8 cellular contexts compared by ENCODE assay signal in the genomic region with DNA sequence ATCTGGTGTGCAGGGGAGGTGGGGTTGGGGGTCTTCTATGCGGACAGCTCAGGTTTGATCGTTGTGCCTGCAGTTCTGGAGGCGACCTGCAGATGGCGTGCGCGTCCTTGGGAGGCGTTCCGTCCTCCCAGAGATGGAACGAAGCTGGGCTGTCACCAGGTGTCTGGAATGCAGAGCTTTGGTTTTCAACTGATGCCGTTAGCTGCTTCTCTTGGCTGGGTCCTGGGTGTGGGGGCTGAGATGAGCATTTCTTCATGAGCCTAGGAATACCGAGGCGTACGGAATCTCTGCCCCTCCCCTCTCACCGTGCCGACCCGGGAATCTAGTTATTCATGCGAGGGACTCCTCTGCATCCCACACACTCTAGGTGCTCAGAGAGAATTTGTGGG.
A peak's percentile ranks its signal among the peaks of the same experiment; 100 is the strongest.
DNase-seq lines count a peak whose midpoint lies in the region; ATAC-seq lines count a peak whose summit lies in the region.

No MANE protein-coding gene starts in this region.

- DNase-seq in NCI-H2171 treated with DMSO at 0.1 percent for 48 hours (lab: John Stamatoyannopoulos, UW), result peak; percentile 62
- no peak for DNase-seq in NCI-H2171 (lab: John Stamatoyannopoulos, UW)
- peak; percentile 65 for DNase-seq in NCI-H2107 treated with DMSO at 0.1 percent for 48 hours (lab: John Stamatoyannopoulos, UW; ENCODE audit: unreplicated experiment)
- peak; percentile 86 for DNase-seq in activated CD4-positive, alpha-beta T cell treated with anti-CD3 and anti-CD28 coated beads for 36 hours
- DNase-seq in cerebellum (ENCODE audit: low spot score), result peak; percentile 86
- peak; percentile 88 for DNase-seq in left kidney (ENCODE audit: low read depth, low spot score)
- peak; percentile 69 for DNase-seq in stimulated activated CD4-positive, alpha-beta T cell treated with anti-CD3 and anti-CD28 coated beads, Interleukin-4, amount 100 ng/mL, for 1 hour

- no peaks in the 10 kb centered on the region for H3K36me3 Mint-ChIP-seq in activated CD4-positive, alpha-beta T cell treated with anti-CD3 and anti-CD28 coated beads for 36 hours (ENCODE audit: low read depth)

- no peak overlapping the region for H3K27ac Mint-ChIP-seq in activated CD4-positive, alpha-beta T cell treated with anti-CD3 and anti-CD28 coated beads for 36 hours

- H3K9me3 Mint-ChIP-seq in activated CD4-positive, alpha-beta T cell treated with anti-CD3 and anti-CD28 coated beads for 36 hours (ENCODE audit: low read depth), result no peaks in the 10 kb centered on the region

- intact Hi-C loops in activated CD4-positive, alpha-beta T cell treated with anti-CD3 and anti-CD28 coated beads for 36 hours (cut with DNase I, micrococcal nuclease), result loop anchor here (1.0 to 10.0 kb wide), 10 partner anchors 51 to 626 kb away; no protein-coding TSS in a partner anchor

- CTCF ChIA-PET in activated CD4-positive, alpha-beta T cell treated with anti-CD3 and anti-CD28 coated beads for 36 hours (lab: Charles Lee), result interaction anchor here (0.5 to 3.8 kb wide), 64 partner anchors 9 to 654 kb away, joined by 3 to 48 read pairs (median 4); partner anchors contain the start of gene CEP164

- no peaks in the 10 kb centered on the region for H3K27me3 Mint-ChIP-seq in activated CD4-positive, alpha-beta T cell treated with anti-CD3 and anti-CD28 coated beads for 36 hours

- peak; percentile 78 for ATAC-seq in activated CD4-positive, alpha-beta T cell treated with anti-CD3 and anti-CD28 coated beads for 36 hours
- ATAC-seq in GM19467 (IDR thresholded peaks at IDR 0.05; ENCODE audit: unreplicated experiment), result no peak

- POLR2A ChIA-PET in activated CD4-positive, alpha-beta T cell treated with anti-CD3 and anti-CD28 coated beads for 36 hours (lab: Charles Lee), result no interaction called here

- peaks cover 7% of the 10 kb centered on the region for H3K4me1 Mint-ChIP-seq in activated CD4-positive, alpha-beta T cell treated with anti-CD3 and anti-CD28 coated beads for 36 hours

- H3K4me3 Mint-ChIP-seq in activated CD4-positive, alpha-beta T cell treated with anti-CD3 and anti-CD28 coated beads for 36 hours, result no peak overlapping the region
